ENCODE assay signal across 8 cellular contexts in genomic region chr10:60942604-60943269, GRCh38. TPM values are rescaled to one million over a fixed set of nuclear protein-coding genes. Genes with fewer than 3 reads are reported as not detected.
A peak's percentile ranks its signal among the peaks of the same experiment; 100 is the strongest.
DNase-seq lines count a peak whose midpoint lies in the region; ATAC-seq and TF ChIP-seq lines count a peak whose summit lies in the region.

No MANE protein-coding gene starts in this region.

- H3K9me3 Mint-ChIP-seq in naive thymus-derived CD8-positive, alpha-beta T cell: no peaks in the 10 kb centered on the region

- H3K36me3 ChIP-seq in ACC112 (ENCODE audit: insufficient read depth, low read length) (no peaks in the 10 kb centered on the region), fibroblast of lung (ENCODE audit: control insufficient read depth, insufficient read depth, low read length) (no peaks in the 10 kb centered on the region)

- H2AFZ ChIP-seq in ACC112 (ENCODE audit: low read length, unreplicated experiment) (peak overlapping the region; percentile 52), fibroblast of lung (ENCODE audit: low read length) (peak overlapping the region; percentile 69)

- H4K20me1 ChIP-seq in fibroblast of lung (ENCODE audit: control insufficient read depth, extremely low read depth, insufficient read depth, low read length): no peaks in the 10 kb centered on the region

- H3K36me3 Mint-ChIP-seq in naive thymus-derived CD8-positive, alpha-beta T cell: peaks cover 0 to 2% (median 0%) of the 10 kb centered on the region in 3 donors

- H3K27ac Mint-ChIP-seq in naive thymus-derived CD8-positive, alpha-beta T cell: no peak overlapping the region

- peaks cover 9 to 20% (median 14%) of the 10 kb centered on the region in 4 donors for H3K4me1 Mint-ChIP-seq in naive thymus-derived CD8-positive, alpha-beta T cell

- DNase-seq in fibroblast of lung (ENCODE audit: low read depth in 2 of 2): peak; percentile 49 to 52
- peak in 1 of 10 donors; percentile 3 for DNase-seq in naive thymus-derived CD8-positive, alpha-beta T cell
- DNase-seq in COLO668 (lab: John Stamatoyannopoulos, UW; ENCODE audit: unreplicated experiment): no peak
- no peak for DNase-seq in NCI-H446 treated with DMSO at 0.1 percent for 48 hours (lab: John Stamatoyannopoulos, UW)

- peaks cover 7% of the 10 kb centered on the region for H3K79me2 ChIP-seq in ACC112 (ENCODE audit: control insufficient read depth, insufficient read depth, low read length, unreplicated experiment)
- no peaks in the 10 kb centered on the region for H3K79me2 ChIP-seq in fibroblast of lung (ENCODE audit: control insufficient read depth, insufficient read depth, low read length)

- H3K9me3 ChIP-seq in fibroblast of lung (ENCODE audit: control insufficient read depth, insufficient read depth, low read depth, low read length): no peaks in the 10 kb centered on the region

- H3K27me3 ChIP-seq in ACC112 (ENCODE audit: insufficient read depth, low read length) (no peaks in the 10 kb centered on the region), fibroblast of lung (ENCODE audit: control insufficient read depth, insufficient read depth, low read length) (no peaks in the 10 kb centered on the region)

- H3K27ac ChIP-seq in ACC112 (ENCODE audit: low read depth, low read length) (peak overlapping the region; percentile 89), fibroblast of lung (ENCODE audit: insufficient read depth, low read length) (peak overlapping the region; percentile 98)

- POLR2A ChIA-PET in naive thymus-derived CD8-positive, alpha-beta T cell (lab: Charles Lee): no interaction called here

- TF ChIP-seq POLR2A in GM18505 (IDR thresholded peaks at IDR 0.05; ENCODE audit: borderline replicate concordance, extremely low read depth, insufficient read depth, insufficient read length): no peak

- H3K4me3 ChIP-seq in ACC112 (ENCODE audit: low read depth, low read length) (peak overlapping the region; percentile 90), WI38 (ENCODE audit: low read depth, low read length) (peak overlapping the region; percentile 79), fibroblast of lung (replicated peaks in 1 of 4; ENCODE audit: control extremely low read depth in 1 of 4, insufficient read depth in 1 of 4, low read depth in 3 of 4, low read length in 4 of 4) (peak overlapping the region; percentile 72 to 96 (median 78))

- TF ChIP-seq CTCF in WI38 (IDR thresholded peaks at IDR 0.05; ENCODE audit: low read depth, low read length) (no peak), fibroblast of lung (conservative IDR thresholded peaks at IDR 0.05 in 1 of 2, IDR thresholded peaks at IDR 0.05 in 1 of 2; ENCODE audit: low read depth in 1 of 2, low read length in 2 of 2) (no peak)

- peaks cover 26 to 77% (median 45%) of the 10 kb centered on the region in 5 donors for H3K27me3 Mint-ChIP-seq in naive thymus-derived CD8-positive, alpha-beta T cell

- peak overlapping the region; percentile 99 for H3K4me2 ChIP-seq in fibroblast of lung (ENCODE audit: extremely low read depth, insufficient read depth, low read length)

- H3K9ac ChIP-seq in fibroblast of lung (ENCODE audit: insufficient read depth, low read length): peak overlapping the region; percentile 89

- peak overlapping the region in 9 of 10 donors; percentile 24 to 77 (median 56) for H3K4me3 Mint-ChIP-seq in naive thymus-derived CD8-positive, alpha-beta T cell

- ATAC-seq in GM18505 (IDR thresholded peaks at IDR 0.05; ENCODE audit: unreplicated experiment) (peak; percentile 53), HG03159 (IDR thresholded peaks at IDR 0.05; ENCODE audit: unreplicated experiment) (peak; percentile 63)
- ATAC-seq in naive thymus-derived CD8-positive, alpha-beta T cell: peak in 1 of 2 donors; percentile 42

- peaks cover 24% of the 10 kb centered on the region for H3K4me1 ChIP-seq in ACC112 (ENCODE audit: control insufficient read depth, insufficient read depth, low read length, unreplicated experiment)
- peaks cover 9% of the 10 kb centered on the region for H3K4me1 ChIP-seq in fibroblast of lung (ENCODE audit: control insufficient read depth, extremely low read depth, insufficient read depth, low read length)

RNA-seq across cellular contexts. Expression of gene RHOBTB1, which starts 1.2 kb away (rescaled TPM):
- total RNA-seq in fibroblast of lung: 19.8 TPM in 2 replicates
- polyA plus RNA-seq in fibroblast of lung: 14.9 and 42.6 TPM in 2 replicates
- polyA plus RNA-seq in fibroblast of lung (2012): 9.3 and 25.8 TPM in 2 replicates
- polyA minus RNA-seq in fibroblast of lung (ENCODE audit: low replicate concordance): 5.1 and 8.7 TPM in 2 replicates
- under 1 TPM in 1 of 2 experiments, not detected in 1; 0.33 TPM for total RNA-seq in naive thymus-derived CD8-positive, alpha-beta T cell
- not detected for polyA plus RNA-seq in naive thymus-derived CD8-positive, alpha-beta T cell

Comparison
In these comparisons a context has a peak if more than half of its experiments do, and no peak if none do; other contexts are left out.
1. DNase-seq: peak in fibroblast of lung (2 of 2); none in COLO668 (single experiment) and NCI-H446 treated with DMSO at 0.1 percent for 48 hours (single experiment).
2. RNA of gene RHOBTB1, which starts 1.2 kb away (total RNA-seq): 19.8 TPM in fibroblast of lung; 0.33 TPM in naive thymus-derived CD8-positive, alpha-beta T cell; every median in the first group is over 10 times any median in the second.
3. Peak in every context shown above with its lines, with median percentiles within 50 percentile points of each other: H3K4me3 ChIP-seq.